In genomic region chr5:88722546-88722945, GRCh38 we compare ENCODE assay signal across 16 cellular contexts.
"Had no signal": no experiment of that assay in that cellular context is flagged by ENCODE, and none has a peak within 500 bp of the region (broad histone marks: within the 10 kb centered on the region; RNA-seq: fewer than 3 reads in every experiment).

No MANE protein-coding gene starts in this region.

- DNase-seq: activated CD4-positive, alpha-beta T cell treated with anti-CD3 and anti-CD28 coated beads for 36 hours; activated CD8-positive, alpha-beta memory T cell treated with anti-CD3 and anti-CD28 coated beads, Interleukin-2, amount 50 U/mL, for 4 hours; activated CD8-positive, alpha-beta T cell treated with anti-CD3 and anti-CD28 coated beads for 36 hours; activated naive CD4-positive, alpha-beta T cell; central memory CD4-positive, alpha-beta T cell; effector memory CD8-positive, alpha-beta T cell; erythroblast; spleen; stimulated activated CD4-positive, alpha-beta T cell treated with anti-CD3 and anti-CD28 coated beads, Interleukin-1b, Interleukin-23, amount 100 ng/mL, for 48 hours; T-helper 9 cell; transverse colon had no signal

- H3K9me3 Mint-ChIP-seq: activated CD8-positive, alpha-beta T cell treated with anti-CD3 and anti-CD28 coated beads for 36 hours; effector memory CD8-positive, alpha-beta T cell; mesothelial cell of epicardium; stimulated activated memory B cell treated with anti-CD40 and anti-IgM and Interleukin-4, amounts not matched to agents 10 μg/mL and 1 μg/mL and 100 μg/mL, for 72 hours had no signal

- H3K9me3 ChIP-seq: left lung, neutrophil, spleen, transverse colon had no signal

- H3K4me1 Mint-ChIP-seq: activated CD4-positive, alpha-beta T cell treated with anti-CD3 and anti-CD28 coated beads for 36 hours; mesothelial cell of epicardium; stimulated activated memory B cell treated with anti-CD40 and anti-IgM and Interleukin-4, amounts not matched to agents 10 μg/mL and 1 μg/mL and 100 μg/mL, for 72 hours had no signal

- H3K27ac ChIP-seq: left lung, neutrophil, spleen, transverse colon had no signal

- H3K4me3 ChIP-seq: left lung, spleen, transverse colon had no signal

- H3K27me3 Mint-ChIP-seq: stimulated activated memory B cell treated with anti-CD40 and anti-IgM and Interleukin-4, amounts not matched to agents 10 μg/mL and 1 μg/mL and 100 μg/mL, for 72 hours had no signal

- ATAC-seq: activated CD4-positive, alpha-beta T cell treated with anti-CD3 and anti-CD28 coated beads for 36 hours; activated CD8-positive, alpha-beta T cell treated with anti-CD3 and anti-CD28 coated beads for 36 hours; effector memory CD8-positive, alpha-beta T cell; left lung; sciatic nerve; stimulated activated memory B cell treated with anti-CD40 and anti-IgM and Interleukin-4, amounts not matched to agents 10 μg/mL and 1 μg/mL and 100 μg/mL, for 72 hours had no signal

- H3K36me3 Mint-ChIP-seq: mesothelial cell of epicardium had no signal

- H3K36me3 ChIP-seq: neutrophil had no signal

- H3K27ac Mint-ChIP-seq: activated CD4-positive, alpha-beta T cell treated with anti-CD3 and anti-CD28 coated beads for 36 hours; activated CD8-positive, alpha-beta T cell treated with anti-CD3 and anti-CD28 coated beads for 36 hours; effector memory CD8-positive, alpha-beta T cell; mesothelial cell of epicardium; stimulated activated memory B cell treated with anti-CD40 and anti-IgM and Interleukin-4, amounts not matched to agents 10 μg/mL and 1 μg/mL and 100 μg/mL, for 72 hours had no signal

- H3K4me3 Mint-ChIP-seq: activated CD4-positive, alpha-beta T cell treated with anti-CD3 and anti-CD28 coated beads for 36 hours; activated CD8-positive, alpha-beta T cell treated with anti-CD3 and anti-CD28 coated beads for 36 hours; effector memory CD8-positive, alpha-beta T cell; mesothelial cell of epicardium; stimulated activated memory B cell treated with anti-CD40 and anti-IgM and Interleukin-4, amounts not matched to agents 10 μg/mL and 1 μg/mL and 100 μg/mL, for 72 hours had no signal

- H3K27me3 ChIP-seq: left lung, neutrophil, spleen, transverse colon had no signal

- H3K4me1 ChIP-seq: left lung, spleen had no signal
